Comparison of ENCODE assay signal across 1 cellular context in the genomic region with DNA sequence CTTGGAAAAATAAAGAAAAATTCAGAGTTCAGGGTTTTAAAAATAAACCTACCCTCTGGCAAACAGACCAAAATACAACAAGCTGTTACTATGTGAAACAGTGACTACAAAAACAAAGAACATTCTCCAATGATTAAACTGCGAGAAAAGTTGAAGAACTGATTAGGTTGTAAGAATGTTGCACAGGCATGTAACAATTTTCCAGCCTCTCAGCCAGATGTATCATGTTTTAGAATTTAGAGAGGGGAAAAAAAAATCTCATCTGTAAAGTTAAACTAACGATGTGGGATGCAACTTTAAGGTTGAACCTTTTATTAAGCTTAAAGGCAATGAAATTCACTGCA.
TF ChIP-seq lines count a peak whose summit lies in the region.

No MANE protein-coding gene starts in this region.

TF ChIP-seq in GM12878, 131 proteins besides CTCF, POLR2A, EP300 and RAD21 (continued from another document):
- TF ChIP-seq, protein P1, sequence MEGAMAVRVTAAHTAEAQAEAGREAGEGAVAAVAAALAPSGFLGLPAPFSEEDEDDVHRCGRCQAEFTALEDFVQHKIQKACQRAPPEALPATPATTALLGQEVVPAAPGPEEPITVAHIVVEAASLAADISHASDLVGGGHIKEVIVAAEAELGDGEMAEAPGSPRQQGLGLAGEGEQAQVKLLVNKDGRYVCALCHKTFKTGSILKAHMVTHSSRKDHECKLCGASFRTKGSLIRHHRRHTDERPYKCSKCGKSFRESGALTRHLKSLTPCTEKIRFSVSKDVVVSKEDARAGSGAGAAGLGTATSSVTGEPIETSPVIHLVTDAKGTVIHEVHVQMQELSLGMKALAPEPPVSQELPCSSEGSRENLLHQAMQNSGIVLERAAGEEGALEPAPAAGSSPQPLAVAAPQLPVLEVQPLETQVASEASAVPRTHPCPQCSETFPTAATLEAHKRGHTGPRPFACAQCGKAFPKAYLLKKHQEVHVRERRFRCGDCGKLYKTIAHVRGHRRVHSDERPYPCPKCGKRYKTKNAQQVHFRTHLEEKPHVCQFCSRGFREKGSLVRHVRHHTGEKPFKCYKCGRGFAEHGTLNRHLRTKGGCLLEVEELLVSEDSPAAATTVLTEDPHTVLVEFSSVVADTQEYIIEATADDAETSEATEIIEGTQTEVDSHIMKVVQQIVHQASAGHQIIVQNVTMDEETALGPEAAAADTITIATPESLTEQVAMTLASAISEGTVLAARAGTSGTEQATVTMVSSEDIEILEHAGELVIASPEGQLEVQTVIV (IDR thresholded peaks at IDR 0.05; ENCODE audit: borderline replicate concordance, partially characterized antibody): no peak
- TF ChIP-seq SUPT20H (IDR thresholded peaks at IDR 0.05; ENCODE audit: borderline replicate concordance, control insufficient read depth, low read depth, low read length): no peak
